ENCODE assay signal across 1 cellular context in genomic region chr20:63536241-63536977, GRCh38.
A peak's percentile ranks its signal among the peaks of the same experiment; 100 is the strongest.
TF ChIP-seq lines count a peak whose summit lies in the region.

No MANE protein-coding gene starts in this region.

TF ChIP-seq in GM12878, 131 proteins besides CTCF, POLR2A, EP300 and RAD21:
- no peak for TF ChIP-seq SUZ12 (IDR thresholded peaks at IDR 0.05; ENCODE audit: unreplicated experiment)
- no peak for TF ChIP-seq SRF (IDR thresholded peaks at IDR 0.05; ENCODE audit: low read depth in 2 of 2, low read length in 2 of 2)
- peak; percentile 21 for TF ChIP-seq MEF2B (IDR thresholded peaks at IDR 0.05; ENCODE audit: partially characterized antibody, poor library complexity, severe bottlenecking)
- TF ChIP-seq ZBED1 (IDR thresholded peaks at IDR 0.05; ENCODE audit: borderline replicate concordance) = no peak
- TF ChIP-seq, protein P1, sequence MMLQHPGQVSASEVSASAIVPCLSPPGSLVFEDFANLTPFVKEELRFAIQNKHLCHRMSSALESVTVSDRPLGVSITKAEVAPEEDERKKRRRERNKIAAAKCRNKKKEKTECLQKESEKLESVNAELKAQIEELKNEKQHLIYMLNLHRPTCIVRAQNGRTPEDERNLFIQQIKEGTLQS (IDR thresholded peaks at IDR 0.05; ENCODE audit: borderline replicate concordance, extremely low read depth, low read depth, low read length) = no peak
- TF ChIP-seq CEBPB (IDR thresholded peaks at IDR 0.05; ENCODE audit: borderline replicate concordance in 1 of 2, low read depth in 2 of 2, low read length in 2 of 2) = no peak
- TF ChIP-seq ZNF384 (IDR thresholded peaks at IDR 0.05; ENCODE audit: borderline replicate concordance, low read depth, low read length) = no peak
- 0 out of 2 replicates have a peak, but pooled peaks have one; percentile 16 for TF ChIP-seq NR2F1 (conservative IDR thresholded peaks at IDR 0.05)
- TF ChIP-seq ZNF24 (IDR thresholded peaks at IDR 0.05) = no peak
- TF ChIP-seq REST (IDR thresholded peaks at IDR 0.05; ENCODE audit: low read depth, low read length) = no peak
- TF ChIP-seq SMAD5 (IDR thresholded peaks at IDR 0.05; ENCODE audit: low read depth) = no peak
